Comparison of ENCODE assay signal across 20 cellular contexts in the genomic region with DNA sequence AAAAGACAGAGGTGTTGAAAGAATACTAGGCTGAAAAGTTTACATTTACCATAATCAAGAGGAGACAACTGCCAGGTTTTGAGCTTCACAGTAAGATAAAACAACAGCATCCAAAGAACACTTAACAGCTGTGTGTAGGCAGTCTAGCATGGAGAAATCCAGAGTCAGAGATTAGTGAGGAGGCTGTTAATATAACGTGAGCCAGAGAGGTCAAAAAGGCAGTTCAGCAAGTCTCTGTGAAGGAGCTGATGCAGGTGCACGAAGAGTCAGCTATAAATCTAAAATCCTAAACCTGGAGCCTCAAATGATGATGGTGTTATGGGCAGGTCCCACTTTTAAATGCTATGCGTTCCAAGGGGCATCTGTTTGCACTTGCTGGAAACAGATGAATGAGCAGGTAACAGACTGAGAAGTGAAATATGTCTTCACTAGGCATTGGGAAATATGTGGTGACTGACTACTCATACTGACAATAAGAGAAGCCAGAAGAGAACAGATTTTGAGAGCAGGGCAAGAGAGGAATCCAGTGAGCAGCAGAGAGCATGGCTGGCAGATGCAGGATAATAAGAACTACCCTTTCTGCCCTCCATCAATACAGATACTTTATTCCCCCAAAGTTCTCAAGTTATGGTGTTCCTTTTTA. TPM values are rescaled to one million over a fixed set of nuclear protein-coding genes. Genes with fewer than 3 reads are reported as not detected.
DNase-seq lines count a peak whose midpoint lies in the region; ATAC-seq and TF ChIP-seq lines count a peak whose summit lies in the region.
"Had no signal": no experiment of that assay in that cellular context is flagged by ENCODE, and none has a peak within 500 bp of the region (broad histone marks: within the 10 kb centered on the region; RNA-seq: fewer than 3 reads in every experiment).

No MANE protein-coding gene starts in this region.

- intact Hi-C loops in adrenal gland (cut with DNase I), result no loop called here

- DNase-seq in AG04450 (ENCODE audit: low read depth, low spot score), result no peak
- peak; percentile 9 to 35 for DNase-seq in cardiac fibroblast (ENCODE audit: low read depth in 2 of 2)
- peak; percentile 60 for DNase-seq in iris pigment epithelial cell (ENCODE audit: low read depth)
- no peak for DNase-seq in NCI-H128 (lab: John Stamatoyannopoulos, UW; ENCODE audit: unreplicated experiment)
- DNase-seq in cerebellum (ENCODE audit: low spot score), result no peak
- no peak for DNase-seq in adrenal gland
- no peak for DNase-seq in NK-92 (lab: John Stamatoyannopoulos, UW; ENCODE audit: unreplicated experiment)
- DNase-seq: activated CD4-positive, alpha-beta T cell treated with anti-CD3 and anti-CD28 coated beads, Interleukin-2, amount 10 ng/mL, durations not matched to agents 7 days and 5 days; Caco-2; effector memory CD8-positive, alpha-beta T cell; foreskin melanocyte; NCI-H2029 treated with DMSO at 0.1 percent for 48 hours; NCI-H510A treated with DMSO at 0.1 percent for 48 hours; PC-3; retina; substantia nigra had no signal

- ATAC-seq in GM18868 (IDR thresholded peaks at IDR 0.05; ENCODE audit: unreplicated experiment), result peak; percentile 45
- ATAC-seq: activated naive CD4-positive, alpha-beta T cell treated with anti-CD3 and anti-CD28 coated beads, Interleukin-2, amount 50 U/mL, for 72 hours; effector memory CD8-positive, alpha-beta T cell; natural killer cell treated with Interleukin-12 subunit alpha and Interleukin-12 subunit beta and Interleukin-15 and Interleukin-18, amount 100 ng/mL, for 72 hours; PC-3; SK-N-SH treated with all-trans-retinoic acid at 6 μM for 48 hours had no signal

- TF ChIP-seq CTCF in AG04450 (IDR thresholded peaks at IDR 0.05; ENCODE audit: low read depth, low read length), result no peak
- no peak for TF ChIP-seq CTCF in cardiac fibroblast (IDR thresholded peaks at IDR 0.05; ENCODE audit: low read depth, low read length)
- TF ChIP-seq CTCF in adrenal gland (IDR thresholded peaks at IDR 0.05), result no peak

- peaks cover 0 to 41% of the 10 kb centered on the region in 2 donors for H3K36me3 ChIP-seq in adrenal gland (replicated peaks in 1 of 2)

- TF ChIP-seq POLR2A in adrenal gland (IDR thresholded peaks at IDR 0.05), result no peak

- CTCF ChIA-PET in AG04450 (lab: Charles Lee), result interaction anchor here (1.0 to 1.1 kb wide), 2 partner anchors 413 to 614 kb away, joined by 3 to 7 read pairs; no protein-coding TSS in a partner anchor

- H3K9me3 ChIP-seq in AG04450 (ENCODE audit: control insufficient read depth, insufficient read depth, low read length) (no peaks in the 10 kb centered on the region), adrenal gland (replicated peaks in 1 of 3) (no peaks in the 10 kb centered on the region)
- H3K9me3 ChIP-seq: Caco-2 had no signal

- H3K27me3 ChIP-seq in AG04450 (ENCODE audit: control insufficient read depth, insufficient read depth, low read length) (no peaks in the 10 kb centered on the region), adrenal gland (no peaks in the 10 kb centered on the region)

- H3K27ac ChIP-seq in AG04450 (ENCODE audit: low read depth, low read length) (peak overlapping the region; percentile 42), adrenal gland (no peak overlapping the region)

- peaks cover 6 to 10% of the 10 kb centered on the region in 2 donors for H3K4me1 ChIP-seq in adrenal gland (replicated peaks in 1 of 2)
- H3K4me1 ChIP-seq: Caco-2 had no signal

- no peak overlapping the region for H3K4me3 ChIP-seq in AG04450 (ENCODE audit: low read depth, low read length)
- H3K4me3 ChIP-seq in cardiac fibroblast (replicated peaks in 1 of 2; ENCODE audit: low read depth in 2 of 2, low read length in 2 of 2), result no peak overlapping the region
- no peak overlapping the region for H3K4me3 ChIP-seq in adrenal gland

- 55 to 78% (median 74%) methylated on average over 3 of the region's 3 CpGs for WGBS in adrenal gland, 4 donors

- POLR2A ChIA-PET in AG04450 (lab: Yijun Ruan, JAX), result interaction anchor here (1.0 kb wide), 1 partner anchor 608 kb away, joined by 3 read pairs; a partner anchor contains a TSS

RNA-seq across cellular contexts. Expression of a gene that starts 8.7 kb away (rescaled TPM):
- polyA plus RNA-seq in AG04450 (2011; rRNA removed) (39.9 and 46.2 TPM in 2 replicates), adrenal gland (10 to 100 TPM; 42.0 to 77.3 (median 59.7) TPM)
- 20.2 and 26.7 TPM in 2 replicates for polyA minus RNA-seq in AG04450 (2011; rRNA and poly(A)+ RNA removed)
- total RNA-seq in cerebellum (26.2 TPM), adrenal gland (10 to 100 TPM; 13.9 to 36.6 (median 33.1) TPM)

RNA-seq across cellular contexts. Expression of a gene that starts 32.4 kb away (rescaled TPM):
- polyA plus RNA-seq in AG04450 (2011; rRNA removed) (180 and 237 TPM in 2 replicates), adrenal gland (100 to 1,000 TPM in 1 of 3 donors, 10 to 100 TPM in 2; 56.6 to 355 (median 57.8) TPM)
- polyA minus RNA-seq in AG04450 (2011; rRNA and poly(A)+ RNA removed), result 130 and 177 TPM in 2 replicates
- total RNA-seq in cerebellum (141 TPM), adrenal gland (100 to 1,000 TPM in 7 of 8 donors, 10 to 100 TPM in 1; 89.7 to 189 (median 131) TPM)

Comparison
In these comparisons a context has a peak if more than half of its experiments do, and no peak if none do; other contexts are left out.
1. DNase-seq: peak in cardiac fibroblast (2 of 2) and iris pigment epithelial cell (single experiment); none in AG04450 (single experiment), NCI-H128 (single experiment), cerebellum (single experiment), adrenal gland (0 of 7) and NK-92 (single experiment).